ENCODE assay signal across 11 cellular contexts in genomic region chr2:33681333-33681732, GRCh38.
DNase-seq lines count a peak whose midpoint lies in the region; ATAC-seq and TF ChIP-seq lines count a peak whose summit lies in the region.
"Had no signal": no experiment of that assay in that cellular context is flagged by ENCODE, and none has a peak within 500 bp of the region (broad histone marks: within the 10 kb centered on the region; RNA-seq: fewer than 3 reads in every experiment).

No MANE protein-coding gene starts in this region.

- H3K4me1 ChIP-seq in lower lobe of right lung = no peaks in the 10 kb centered on the region

- H3K4me3 ChIP-seq in BJ (ENCODE audit: low read depth, low read length) (no peak overlapping the region), astrocyte of the spinal cord (ENCODE audit: low read depth, low read length) (no peak overlapping the region), lower lobe of right lung (no peak overlapping the region)

- DNase-seq in BJ (ENCODE audit: low read depth) (no peak), astrocyte of the spinal cord (ENCODE audit: low read depth, low spot score) (peak; percentile 32), lower lobe of right lung (no peak), NOMO-1 (lab: John Stamatoyannopoulos, UW; ENCODE audit: unreplicated experiment in 2 of 2) (no peak)
- DNase-seq in activated T-cell treated with anti-CD3 and anti-CD28 coated beads, Interleukin-2, amount 50 U/mL, for 72 hours = no peak
- DNase-seq: aorta, KBM-7, occipital lobe had no signal

- intact Hi-C loops in lower lobe of right lung (cut with DNase I) = no loop called here

- H3K9me3 ChIP-seq in lower lobe of right lung = peaks cover 7% of the 10 kb centered on the region

- ATAC-seq in lower lobe of right lung (no peak), GM19395 (IDR thresholded peaks at IDR 0.05; ENCODE audit: unreplicated experiment) (no peak), HG03460 (IDR thresholded peaks at IDR 0.05; ENCODE audit: unreplicated experiment) (no peak)
- ATAC-seq in activated T-cell treated with anti-CD3 and anti-CD28 coated beads, Interleukin-2, amount 50 U/mL, for 72 hours (replicated peaks in 1 of 2) = no peak

- H3K36me3 ChIP-seq in BJ (ENCODE audit: control insufficient read depth, insufficient read depth, low read length) = no peaks in the 10 kb centered on the region
- H3K36me3 ChIP-seq in lower lobe of right lung = no peaks in the 10 kb centered on the region

- CTCF ChIA-PET in BJ (lab: Yijun Ruan, JAX) = interaction anchor here (1.3 kb wide), 1 partner anchor 23 kb away, joined by 3 read pairs; no protein-coding TSS in a partner anchor

- no peaks in the 10 kb centered on the region for H3K36me3 Mint-ChIP-seq in activated T-cell treated with anti-CD3 and anti-CD28 coated beads, Interleukin-2, amount 50 U/mL, for 72 hours (ENCODE audit: insufficient read depth in 2 of 2)

- POLR2A ChIA-PET in BJ (lab: Charles Lee) = no interaction called here

- TF ChIP-seq CTCF in BJ (IDR thresholded peaks at IDR 0.05; ENCODE audit: insufficient read depth, low read depth, low read length) (peak; percentile 38; the same call in 1 of the 2 replicates), LNCAP (IDR thresholded peaks at IDR 0.05) (peak; percentile 58), astrocyte of the spinal cord (IDR thresholded peaks at IDR 0.05; ENCODE audit: low read depth, low read length) (peak; percentile 29), lower lobe of right lung (IDR thresholded peaks at IDR 0.05) (peak; percentile 27)

- H3K27ac Mint-ChIP-seq in activated T-cell treated with anti-CD3 and anti-CD28 coated beads, Interleukin-2, amount 50 U/mL, for 72 hours = no peak overlapping the region

- H3K27me3 ChIP-seq in BJ (ENCODE audit: control insufficient read depth, insufficient read depth, low read length) (no peaks in the 10 kb centered on the region), lower lobe of right lung (ENCODE audit: low read depth) (no peaks in the 10 kb centered on the region)

- peaks cover 0 to 4% of the 10 kb centered on the region in 2 donors for H3K9me3 Mint-ChIP-seq in activated T-cell treated with anti-CD3 and anti-CD28 coated beads, Interleukin-2, amount 50 U/mL, for 72 hours

- no peaks in the 10 kb centered on the region for H3K27me3 Mint-ChIP-seq in activated T-cell treated with anti-CD3 and anti-CD28 coated beads, Interleukin-2, amount 50 U/mL, for 72 hours (ENCODE audit: low read depth)

- no peaks in the 10 kb centered on the region for H3K4me1 Mint-ChIP-seq in activated T-cell treated with anti-CD3 and anti-CD28 coated beads, Interleukin-2, amount 50 U/mL, for 72 hours (ENCODE audit: low read depth)

- H3K27ac ChIP-seq in lower lobe of right lung = no peak overlapping the region

- in situ Hi-C loops in astrocyte of the spinal cord (cut with HindIII; ENCODE audit: low sequenced_read_pairs) = no loop called here

- no peak overlapping the region for H3K4me3 Mint-ChIP-seq in activated T-cell treated with anti-CD3 and anti-CD28 coated beads, Interleukin-2, amount 50 U/mL, for 72 hours
